In the genomic region with DNA sequence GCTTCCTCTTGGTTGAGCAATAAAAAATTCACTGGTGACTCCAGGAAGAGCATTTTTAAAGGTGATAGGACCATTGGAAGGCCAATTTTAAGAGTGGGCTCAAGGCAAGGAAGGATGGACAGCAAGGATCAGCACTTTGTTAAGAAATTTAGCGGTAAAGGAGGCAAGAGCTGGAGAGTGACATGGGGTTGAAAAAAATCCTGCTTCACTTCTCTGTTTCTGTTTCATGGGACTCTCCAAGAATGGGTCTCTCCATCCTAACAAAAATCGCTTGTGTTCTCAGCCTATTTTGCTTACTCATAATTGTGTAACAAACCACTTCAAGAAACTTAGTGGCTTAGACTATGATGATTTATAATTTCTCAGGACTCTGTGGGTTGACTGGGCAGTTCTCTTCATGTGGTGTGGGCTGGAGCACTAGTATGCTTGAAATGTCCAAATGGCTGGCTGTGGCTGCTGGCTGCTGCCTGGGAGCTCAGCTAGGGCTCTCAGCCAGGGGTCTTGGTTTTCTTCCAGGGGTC, we compare ENCODE assay signal across 8 cellular contexts. TPM values are rescaled to one million over a fixed set of nuclear protein-coding genes. Genes with fewer than 3 reads are reported as not detected.
DNase-seq lines count a peak whose midpoint lies in the region; ATAC-seq and TF ChIP-seq lines count a peak whose summit lies in the region.

No MANE protein-coding gene starts in this region.

- no peaks in the 10 kb centered on the region for H3K4me1 Mint-ChIP-seq in CD8-positive, alpha-beta T cell (ENCODE audit: low read depth)

- H3K4me1 ChIP-seq in HEK293 (ENCODE audit: control insufficient read depth, insufficient read depth, low read length): no peaks in the 10 kb centered on the region
- no peaks in the 10 kb centered on the region for H3K4me1 ChIP-seq in CD8-positive, alpha-beta T cell (ENCODE audit: insufficient read depth, low read length)

- H3K36me3 ChIP-seq in HEK293 (ENCODE audit: control insufficient read depth in 2 of 2, insufficient read depth in 1 of 2, low read length in 2 of 2): no peaks in the 10 kb centered on the region
- H3K36me3 ChIP-seq in CD8-positive, alpha-beta T cell (ENCODE audit: insufficient read depth, low read length): no peaks in the 10 kb centered on the region

- H3K27me3 ChIP-seq in CD8-positive, alpha-beta T cell (ENCODE audit: insufficient read depth, low read length): no peaks in the 10 kb centered on the region

- CTCF ChIA-PET in HEK293 (lab: Yijun Ruan, JAX): no interaction called here
- CTCF ChIA-PET in CD8-positive, alpha-beta T cell (lab: Charles Lee): no interaction called here

- TF ChIP-seq CTCF in HEK293 (tag by site-specific recombination; IDR thresholded peaks at IDR 0.05): no peak
- no peak for TF ChIP-seq CTCF in CD8-positive, alpha-beta T cell (IDR thresholded peaks at IDR 0.05)

- H3K27ac Mint-ChIP-seq in CD8-positive, alpha-beta T cell: no peak overlapping the region

- H3K9me3 ChIP-seq in HEK293 (ENCODE audit: control insufficient read depth, insufficient read depth, low read depth, low read length): no peaks in the 10 kb centered on the region
- H3K9me3 ChIP-seq in CD8-positive, alpha-beta T cell (ENCODE audit: low read length): no peaks in the 10 kb centered on the region

- DNase-seq in AML-193 (lab: John Stamatoyannopoulos, UW): peak; percentile 74 to 84
- peak; percentile 91 for DNase-seq in SIG-M5 treated with dmso at 0.1 percent for 504 hours (lab: John Stamatoyannopoulos, UW; ENCODE audit: unreplicated experiment)
- peak; percentile 49 for DNase-seq in glomerular visceral epithelial cell (ENCODE audit: extremely low spot score)
- no peak for DNase-seq in NCI-H2029 treated with DMSO at 0.1 percent for 48 hours (lab: John Stamatoyannopoulos, UW)
- no peak for DNase-seq in CD8-positive, alpha-beta T cell
- DNase-seq in NAMALWA (ENCODE audit: low spot score): no peak
- no peak for DNase-seq in NCI-H128 (lab: John Stamatoyannopoulos, UW; ENCODE audit: unreplicated experiment)

- H3K27ac ChIP-seq in HEK293 (ENCODE audit: extremely low read depth, low read depth, low read length): no peak overlapping the region
- no peak overlapping the region for H3K27ac ChIP-seq in CD8-positive, alpha-beta T cell (ENCODE audit: low read depth, low read length)

- no peak overlapping the region for H3K4me3 Mint-ChIP-seq in CD8-positive, alpha-beta T cell

- H3K9me3 Mint-ChIP-seq in CD8-positive, alpha-beta T cell: peaks cover 8% of the 10 kb centered on the region

- no peak overlapping the region for H3K4me3 ChIP-seq in HEK293 (ENCODE audit: low read depth, low read length)
- H3K4me3 ChIP-seq in CD8-positive, alpha-beta T cell (ENCODE audit: low read depth, low read length): no peak overlapping the region

- no peak for ATAC-seq in CD8-positive, alpha-beta T cell

- no peaks in the 10 kb centered on the region for H3K36me3 Mint-ChIP-seq in CD8-positive, alpha-beta T cell

- no peaks in the 10 kb centered on the region for H3K27me3 Mint-ChIP-seq in CD8-positive, alpha-beta T cell (ENCODE audit: low read depth)

- intact Hi-C loops in CD8-positive, alpha-beta T cell (cut with DNase I, micrococcal nuclease): no loop called here

- POLR2A ChIA-PET in HEK293 (lab: Yijun Ruan, JAX): no interaction called here
- POLR2A ChIA-PET in CD8-positive, alpha-beta T cell (lab: Charles Lee): no interaction called here

TF ChIP-seq in HEK293, 187 proteins besides CTCF, POLR2A, EP300 and RAD21:
- TF ChIP-seq ZIC2 (tag by site-specific recombination; IDR thresholded peaks at IDR 0.05): peak; percentile 66
- TF ChIP-seq ZNF529 (tag by site-specific recombination; IDR thresholded peaks at IDR 0.05; ENCODE audit: insufficient replicate concordance): no peak
- TF ChIP-seq, protein P1, sequence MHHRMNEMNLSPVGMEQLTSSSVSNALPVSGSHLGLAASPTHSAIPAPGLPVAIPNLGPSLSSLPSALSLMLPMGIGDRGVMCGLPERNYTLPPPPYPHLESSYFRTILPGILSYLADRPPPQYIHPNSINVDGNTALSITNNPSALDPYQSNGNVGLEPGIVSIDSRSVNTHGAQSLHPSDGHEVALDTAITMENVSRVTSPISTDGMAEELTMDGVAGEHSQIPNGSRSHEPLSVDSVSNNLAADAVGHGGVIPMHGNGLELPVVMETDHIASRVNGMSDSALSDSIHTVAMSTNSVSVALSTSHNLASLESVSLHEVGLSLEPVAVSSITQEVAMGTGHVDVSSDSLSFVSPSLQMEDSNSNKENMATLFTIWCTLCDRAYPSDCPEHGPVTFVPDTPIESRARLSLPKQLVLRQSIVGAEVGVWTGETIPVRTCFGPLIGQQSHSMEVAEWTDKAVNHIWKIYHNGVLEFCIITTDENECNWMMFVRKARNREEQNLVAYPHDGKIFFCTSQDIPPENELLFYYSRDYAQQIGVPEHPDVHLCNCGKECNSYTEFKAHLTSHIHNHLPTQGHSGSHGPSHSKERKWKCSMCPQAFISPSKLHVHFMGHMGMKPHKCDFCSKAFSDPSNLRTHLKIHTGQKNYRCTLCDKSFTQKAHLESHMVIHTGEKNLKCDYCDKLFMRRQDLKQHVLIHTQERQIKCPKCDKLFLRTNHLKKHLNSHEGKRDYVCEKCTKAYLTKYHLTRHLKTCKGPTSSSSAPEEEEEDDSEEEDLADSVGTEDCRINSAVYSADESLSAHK (tag by site-specific recombination; IDR thresholded peaks at IDR 0.05): no peak
- TF ChIP-seq SP3 (tag by site-specific recombination; IDR thresholded peaks at IDR 0.05): no peak

RNA-seq across cellular contexts. Expression of a gene that starts 59.8 kb away (rescaled TPM):
- 10 to 100 TPM; 20.1 to 26.1 TPM for total RNA-seq in CD8-positive, alpha-beta T cell

Comparison
In these comparisons a context has a peak if more than half of its experiments do, and no peak if none do; other contexts are left out.
1. DNase-seq: peak in AML-193 (2 of 2), SIG-M5 treated with dmso at 0.1 percent for 504 hours (single experiment) and glomerular visceral epithelial cell (single experiment); none in NCI-H2029 treated with DMSO at 0.1 percent for 48 hours (single experiment), CD8-positive, alpha-beta T cell (0 of 7), NAMALWA (single experiment) and NCI-H128 (single experiment).